ENCODE assay signal across 1 cellular context in genomic region chr17:34235389-34236028, GRCh38.
TF ChIP-seq lines count a peak whose summit lies in the region.

No MANE protein-coding gene starts in this region.

TF ChIP-seq in HepG2, 621 proteins besides CTCF, POLR2A, EP300 and RAD21:
- TF ChIP-seq MIER2 (CRISPR knock-in tag; IDR thresholded peaks at IDR 0.05) (peak; percentile 64; the same call in 1 of the 2 replicates), SALL1 (CRISPR knock-in tag; IDR thresholded peaks at IDR 0.05) (no peak), REST (IDR thresholded peaks at IDR 0.05; ENCODE audit: borderline replicate concordance in 1 of 2, low read depth in 1 of 2, low read length in 2 of 2) (peak in 1 of 2 experiments; percentile 69; a peak in 3 of 4 replicates)
